In genomic region chr7:101944611-101945010, GRCh38 we compare ENCODE assay signal across 15 cellular contexts.
"Had no signal": no experiment of that assay in that cellular context is flagged by ENCODE, and none has a peak within 500 bp of the region (broad histone marks: within the 10 kb centered on the region; RNA-seq: fewer than 3 reads in every experiment).

No MANE protein-coding gene starts in this region.

- H3K36me3 Mint-ChIP-seq: stimulated activated effector memory CD8-positive, alpha-beta T cell treated with anti-CD3 and anti-CD28 coated beads, Interleukin-12 subunit alpha, Interleukin-12 subunit beta, amount 100 ng/mL, for 72 hours had no signal

- ATAC-seq: activated T-helper 17 cell treated with anti-CD3 and anti-CD28 coated beads, Interleukin-2, amount 50 U/mL, for 72 hours; effector memory CD8-positive, alpha-beta T cell; pancreas; stimulated activated effector memory CD8-positive, alpha-beta T cell treated with anti-CD3 and anti-CD28 coated beads, Interleukin-12 subunit alpha, Interleukin-12 subunit beta, amount 100 ng/mL, for 72 hours had no signal

- H3K9me3 ChIP-seq: pancreas had no signal

- H3K36me3 ChIP-seq: pancreas had no signal

- H3K27me3 ChIP-seq: pancreas had no signal

- H3K9me3 Mint-ChIP-seq: activated CD4-positive, alpha-beta T cell treated with anti-CD3 and anti-CD28 coated beads, Interleukin-2, amount 10 ng/mL, durations not matched to agents 7 days and 5 days; activated naive CD4-positive, alpha-beta T cell treated with anti-CD3 and anti-CD28 coated beads for 36 hours; activated T-helper 17 cell treated with anti-CD3 and anti-CD28 coated beads, Interleukin-2, amount 50 U/mL, for 72 hours; effector memory CD8-positive, alpha-beta T cell; memory B cell; neural crest cell; stimulated activated effector memory CD8-positive, alpha-beta T cell treated with anti-CD3 and anti-CD28 coated beads, Interleukin-12 subunit alpha, Interleukin-12 subunit beta, amount 100 ng/mL, for 72 hours; T-helper 1 cell treated with Interleukin-12 subunit alpha and Interleukin-12 subunit beta and Interleukin-4 antibody, amounts not matched to agents 30 μg/mL and 1 μg/mL, for 36 hours; type B pancreatic cell had no signal

- H3K27ac Mint-ChIP-seq: activated CD4-positive, alpha-beta T cell treated with anti-CD3 and anti-CD28 coated beads, Interleukin-2, amount 10 ng/mL, durations not matched to agents 7 days and 5 days; activated naive CD4-positive, alpha-beta T cell treated with anti-CD3 and anti-CD28 coated beads for 36 hours; effector memory CD8-positive, alpha-beta T cell; memory B cell; stimulated activated effector memory CD8-positive, alpha-beta T cell treated with anti-CD3 and anti-CD28 coated beads, Interleukin-12 subunit alpha, Interleukin-12 subunit beta, amount 100 ng/mL, for 72 hours; T-helper 1 cell treated with Interleukin-12 subunit alpha and Interleukin-12 subunit beta and Interleukin-4 antibody, amounts not matched to agents 30 μg/mL and 1 μg/mL, for 36 hours; type B pancreatic cell had no signal

- H3K4me3 ChIP-seq: pancreas, SK-N-MC had no signal

- H3K27ac ChIP-seq: epithelial cell of prostate, pancreas, SK-N-MC had no signal

- DNase-seq: activated CD4-positive, alpha-beta T cell treated with anti-CD3 and anti-CD28 coated beads, Interleukin-2, amount 10 ng/mL, durations not matched to agents 7 days and 5 days; activated naive CD4-positive, alpha-beta T cell treated with anti-CD3 and anti-CD28 coated beads for 36 hours; activated T-cell treated with anti-CD3 and anti-CD28 coated beads for 4 hours; central memory CD4-positive, alpha-beta T cell; effector memory CD8-positive, alpha-beta T cell; pancreas; retina had no signal
